ENCODE assay signal across 19 cellular contexts in the genomic region with DNA sequence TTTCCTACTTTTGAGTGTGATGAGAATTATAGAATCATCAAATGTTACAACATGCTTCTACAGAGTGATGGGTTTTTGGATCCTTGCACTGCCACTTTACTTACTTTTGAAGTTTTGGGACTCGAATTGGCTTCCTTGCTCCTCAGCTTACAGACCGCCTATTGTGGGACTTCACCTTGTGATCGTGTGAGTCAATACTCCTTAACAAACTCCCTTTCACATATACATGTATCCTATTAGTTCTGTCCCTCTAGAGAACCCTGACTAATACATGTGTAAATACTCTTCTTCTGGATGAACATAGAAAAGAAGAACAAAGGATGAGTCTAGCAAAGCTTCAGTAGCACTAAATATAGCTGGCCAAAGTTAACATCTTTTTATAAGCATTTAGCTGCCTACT.
DNase-seq lines count a peak whose midpoint lies in the region; FAIRE-seq and TF ChIP-seq lines count a peak whose summit lies in the region.
"Had no signal": no experiment of that assay in that cellular context is flagged by ENCODE, and none has a peak within 500 bp of the region (broad histone marks: within the 10 kb centered on the region; RNA-seq: fewer than 3 reads in every experiment).

No MANE protein-coding gene starts in this region.

- intact Hi-C loops in breast epithelium (cut with DNase I; ENCODE audit: low total_unique reads) (no loop called here), cardiac septum (cut with DNase I) (no loop called here)

- no peaks in the 10 kb centered on the region for H3K4me1 ChIP-seq in breast epithelium
- H3K4me1 ChIP-seq: BLaER1 had no signal

- no peak overlapping the region for H3K27ac ChIP-seq in breast epithelium
- H3K27ac ChIP-seq: BLaER1, C4-2B, GM23248 had no signal

- no peak for TF ChIP-seq CTCF in breast epithelium (IDR thresholded peaks at IDR 0.05)

- H3K9me3 ChIP-seq in breast epithelium = no peaks in the 10 kb centered on the region
- H3K9me3 ChIP-seq: BLaER1 had no signal

- in situ Hi-C loops in SK-MEL-5 (cut with HindIII; ENCODE audit: low pct_unique_long_range_greater_than_20kb, low sequenced_read_pairs) = no loop called here

- no peak overlapping the region for H3K4me3 ChIP-seq in breast epithelium
- H3K4me3 ChIP-seq: BLaER1, GM23248 had no signal

- H3K36me3 ChIP-seq in breast epithelium = no peaks in the 10 kb centered on the region
- H3K36me3 ChIP-seq: BLaER1 had no signal

- peak; percentile 46 for FAIRE-seq in urothelium cell line (lab: Jason Lieb, UNC)
- FAIRE-seq: D721Med, G401.6, GM12892, GM19239 had no signal

- no peak for TF ChIP-seq POLR2A in breast epithelium (IDR thresholded peaks at IDR 0.05)

- H3K27me3 ChIP-seq in breast epithelium = no peaks in the 10 kb centered on the region
- H3K27me3 ChIP-seq: BLaER1 had no signal

- DNase-seq in DMS53 (lab: John Stamatoyannopoulos, UW) (peak; percentile 68), SK-MEL-5 (ENCODE audit: low read depth, low spot score) (peak; percentile 88), foreskin melanocyte (peak; percentile 61), urothelium cell line (ENCODE audit: low spot score) (no peak), AML-193 (lab: John Stamatoyannopoulos, UW) (no peak), breast epithelium (ENCODE audit: low spot score in 2 of 2) (no peak), cardiac septum (ENCODE audit: low spot score) (no peak)
- DNase-seq: CD4-positive, CD25-positive, alpha-beta regulatory T cell; CD8-positive, alpha-beta T cell; DMS 273 treated with DMSO at 0.1 percent for 48 hours; DND-41; GM23248; H9 had no signal

Comparison
In these comparisons a context has a peak if more than half of its experiments do, and no peak if none do; other contexts are left out.
1. DNase-seq: peak in DMS53 (single experiment), SK-MEL-5 (single experiment) and foreskin melanocyte (single experiment); none in urothelium cell line (single experiment), AML-193 (0 of 2), breast epithelium (0 of 2) and cardiac septum (single experiment).